21 cellular contexts compared by ENCODE assay signal in genomic region chr3:31300802-31301443, GRCh38.
A peak's percentile ranks its signal among the peaks of the same experiment; 100 is the strongest.
DNase-seq lines count a peak whose midpoint lies in the region; TF ChIP-seq lines count a peak whose summit lies in the region.
"Had no signal": no experiment of that assay in that cellular context is flagged by ENCODE, and none has a peak within 500 bp of the region (broad histone marks: within the 10 kb centered on the region; RNA-seq: fewer than 3 reads in every experiment).

No MANE protein-coding gene starts in this region.

- no peak for TF ChIP-seq CTCF in liver (IDR thresholded peaks at IDR 0.05; ENCODE audit: low read depth, low read length, missing input control)
- TF ChIP-seq CTCF in thyroid gland (IDR thresholded peaks at IDR 0.05): no peak

- H3K36me3 ChIP-seq in liver (ENCODE audit: control insufficient read depth in 4 of 4, insufficient read depth in 3 of 4, low read depth in 1 of 4, low read length in 3 of 4) (no peaks in the 10 kb centered on the region), thyroid gland (no peaks in the 10 kb centered on the region)
- H3K36me3 ChIP-seq: BLaER1, heart right ventricle, neutrophil had no signal

- H3K27me3 ChIP-seq in liver (ENCODE audit: control insufficient read depth in 4 of 4, insufficient read depth in 4 of 4, low read length in 3 of 4) (no peaks in the 10 kb centered on the region), thyroid gland (no peaks in the 10 kb centered on the region)
- H3K27me3 ChIP-seq: BLaER1, heart right ventricle, neutrophil had no signal

- no peak for TF ChIP-seq POLR2A in thyroid gland (IDR thresholded peaks at IDR 0.05)

- intact Hi-C loops in thyroid gland (cut with DNase I): no loop called here

- peak; percentile 30 to 32 for TF ChIP-seq RAD21 in liver (IDR thresholded peaks at IDR 0.05)

- no peak overlapping the region for H3K4me3 ChIP-seq in liver (ENCODE audit: low read depth in 1 of 3, low read length in 3 of 3)
- H3K4me3 ChIP-seq in thyroid gland (replicated peaks in 1 of 3): no peak overlapping the region
- H3K4me3 ChIP-seq: BLaER1, heart right ventricle, smooth muscle cell had no signal

- WGBS in liver: 34% methylated on average over 1 of the region's 1 CpG
- WGBS in thyroid gland, 2 donors: 91 to 94% methylated on average over 1 of the region's 1 CpG

- H3K9me3 ChIP-seq in liver (ENCODE audit: control insufficient read depth in 4 of 4, low read length in 3 of 4): peaks cover 0 to 4% (median 0%) of the 10 kb centered on the region in 4 donors
- no peaks in the 10 kb centered on the region for H3K9me3 ChIP-seq in thyroid gland

- H3K4me1 ChIP-seq in liver (ENCODE audit: control insufficient read depth in 4 of 4, insufficient read depth in 4 of 4, low read length in 3 of 4) (peaks cover 1 to 8% (median 7%) of the 10 kb centered on the region in 4 donors), thyroid gland (no peaks in the 10 kb centered on the region)
- H3K4me1 ChIP-seq: BLaER1, heart right ventricle had no signal

- no peak overlapping the region for H3K9ac ChIP-seq in liver (ENCODE audit: low read depth in 1 of 2, low read length in 2 of 2)
- H3K9ac ChIP-seq: BLaER1 had no signal

- DNase-seq in DMS153 (lab: John Stamatoyannopoulos, UW) (peak; percentile 38), NCI-H1092 treated with DMSO at 0.1 percent for 48 hours (lab: John Stamatoyannopoulos, UW) (peak; percentile 84), SHP77 (lab: John Stamatoyannopoulos, UW) (peak; percentile 49 to 67), HT-29 (ENCODE audit: low spot score) (no peak), pons (ENCODE audit: low spot score) (no peak), thyroid gland (no peak)
- DNase-seq in activated naive CD4-positive, alpha-beta T cell treated with Interleukin-2 at 50 U/mL for 16 hours: no peak
- DNase-seq: ACHN; activated CD4-positive, alpha-beta T cell treated with anti-CD3 and anti-CD28 coated beads, Interleukin-2, amount 50 U/mL, for 48 hours; activated CD8-positive, alpha-beta memory T cell treated with anti-CD3 and anti-CD28 coated beads, Interleukin-2, amount 50 U/mL, for 4 hours; activated naive CD8-positive, alpha-beta T cell treated with anti-CD3 and anti-CD28 coated beads for 36 hours; Caco-2; HCEC 1CT; heart right ventricle; NCI-H1417 treated with DMSO at 0.1 percent for 48 hours; NCI-H526; stimulated activated naive B cell treated with anti-CD40 and anti-IgM and Interleukin-4, amounts not matched to agents 10 μg/mL and 1 μg/mL and 100 μg/mL, for 72 hours had no signal

- no peak overlapping the region for H3K27ac ChIP-seq in liver (ENCODE audit: low read depth in 1 of 2, low read length in 2 of 2)
- no peak overlapping the region for H3K27ac ChIP-seq in thyroid gland
- H3K27ac ChIP-seq: BLaER1, heart right ventricle, neutrophil had no signal

TF ChIP-seq in liver, 16 proteins besides CTCF, POLR2A, EP300 and RAD21:
- TF ChIP-seq RXRA (IDR thresholded peaks at IDR 0.05): peak in 1 of 2 donors; percentile 33
- no peak for TF ChIP-seq HNF4G (IDR thresholded peaks at IDR 0.05)
- TF ChIP-seq ATF3 (IDR thresholded peaks at IDR 0.05): no peak
- peak; percentile 16 for TF ChIP-seq YY1 (IDR thresholded peaks at IDR 0.05)
- peak in 1 of 2 donors; percentile 24 for TF ChIP-seq HNF4A (conservative IDR thresholded peaks at IDR 0.05)
- TF ChIP-seq REST (IDR thresholded peaks at IDR 0.05): no peak
- TF ChIP-seq MAX (IDR thresholded peaks at IDR 0.05): peak; percentile 41
- TF ChIP-seq JUND (IDR thresholded peaks at IDR 0.05): no peak

Comparison
In these comparisons a context has a peak if more than half of its experiments do, and no peak if none do; other contexts are left out.
1. DNase-seq: peak in DMS153 (single experiment), NCI-H1092 treated with DMSO at 0.1 percent for 48 hours (single experiment) and SHP77 (2 of 2); none in HT-29 (single experiment), pons (single experiment), thyroid gland (0 of 2) and activated naive CD4-positive, alpha-beta T cell treated with Interleukin-2 at 50 U/mL for 16 hours (single experiment).